2 cellular contexts compared by ENCODE assay signal in genomic region chr7:102993532-102994029, GRCh38.
TF ChIP-seq lines count a peak whose summit lies in the region.

No MANE protein-coding gene starts in this region.

TF ChIP-seq in HepG2, 621 proteins besides CTCF, POLR2A, EP300 and RAD21:
- no peak for TF ChIP-seq PRDM10 (CRISPR knock-in tag; IDR thresholded peaks at IDR 0.05; ENCODE audit: low read depth)
- TF ChIP-seq HNRNPK (IDR thresholded peaks at IDR 0.05; ENCODE audit: low read depth, low read length, poor library complexity, severe bottlenecking), result no peak
- TF ChIP-seq ZNF256 (CRISPR knock-in tag; conservative IDR thresholded peaks at IDR 0.05), result no peak
- no peak for TF ChIP-seq ZNF737 (CRISPR knock-in tag; IDR thresholded peaks at IDR 0.05; ENCODE audit: borderline replicate concordance)
- no peak for TF ChIP-seq ZNF235 (CRISPR knock-in tag; IDR thresholded peaks at IDR 0.05; ENCODE audit: borderline replicate concordance)
- TF ChIP-seq ZMYM2 (CRISPR knock-in tag; IDR thresholded peaks at IDR 0.05), result no peak
- TF ChIP-seq ZNF343 (CRISPR knock-in tag; IDR thresholded peaks at IDR 0.05), result no peak
- no peak for TF ChIP-seq ZNF253 (CRISPR knock-in tag; IDR thresholded peaks at IDR 0.05; ENCODE audit: borderline replicate concordance)
- TF ChIP-seq CENPBD1 (CRISPR knock-in tag; IDR thresholded peaks at IDR 0.05; ENCODE audit: borderline replicate concordance, low read depth), result no peak
- TF ChIP-seq ZNF616 (CRISPR knock-in tag; IDR thresholded peaks at IDR 0.05; ENCODE audit: low read depth), result no peak
- no peak for TF ChIP-seq FOXA1 (IDR thresholded peaks at IDR 0.05)
- TF ChIP-seq FOXA1 (CRISPR knock-in tag; IDR thresholded peaks at IDR 0.05), result no peak
- no peak for TF ChIP-seq CREBL2 (CRISPR knock-in tag; IDR thresholded peaks at IDR 0.05; ENCODE audit: borderline replicate concordance)

TF ChIP-seq in K562, 482 proteins besides CTCF, POLR2A, EP300 and RAD21 (continued from another document):
- peak; percentile 47; the same call in 1 of the 2 replicates for TF ChIP-seq DDX20 (tag; IDR thresholded peaks at IDR 0.05; ENCODE audit: low read depth)
- 0 out of 4 replicates have a peak, but pooled peaks of 1 of the 2 experiments have one; percentile 17 for TF ChIP-seq ZNF639 (CRISPR knock-in tag; conservative IDR thresholded peaks at IDR 0.05 in 1 of 2, IDR thresholded peaks at IDR 0.05 in 1 of 2)
- peak; percentile 66; the same call in 1 of the 2 replicates for TF ChIP-seq ZNF384 (IDR thresholded peaks at IDR 0.05; ENCODE audit: low read depth, low read length)
- TF ChIP-seq MECOM (CRISPR knock-in tag; IDR thresholded peaks at IDR 0.05), result 0 out of 2 replicates have a peak, but pooled peaks have one; percentile 5
- TF ChIP-seq GTF2E2 (tag; IDR thresholded peaks at IDR 0.05), result 0 out of 2 replicates have a peak, but pooled peaks have one; percentile 40
- 0 out of 2 replicates have a peak, but pooled peaks have one; percentile 31 for TF ChIP-seq PTRF (tag; IDR thresholded peaks at IDR 0.05)
- peak; percentile 37 for TF ChIP-seq ASH1L (IDR thresholded peaks at IDR 0.05; ENCODE audit: borderline replicate concordance, low read depth, partially characterized antibody)
- TF ChIP-seq ILK (tag; IDR thresholded peaks at IDR 0.05; ENCODE audit: borderline replicate concordance, low read depth), result no peak
- peak; percentile 8; the same call in 1 of the 2 replicates for TF ChIP-seq ZNF316 (IDR thresholded peaks at IDR 0.05)
- TF ChIP-seq ATF1 (CRISPR knock-in tag; IDR thresholded peaks at IDR 0.05), result no peak
- no peak for TF ChIP-seq ATF1 (tag; IDR thresholded peaks at IDR 0.05)
- TF ChIP-seq KLF6 (CRISPR knock-in tag; IDR thresholded peaks at IDR 0.05; ENCODE audit: borderline replicate concordance), result 0 out of 2 replicates have a peak, but pooled peaks have one; percentile 28
- no peak for TF ChIP-seq CAMTA2 (CRISPR knock-in tag; conservative IDR thresholded peaks at IDR 0.05)
- TF ChIP-seq ZBTB40 (IDR thresholded peaks at IDR 0.05), result peak; percentile 47; the same call in 1 of the 2 replicates
- no peak for TF ChIP-seq ZBTB40 (CRISPR knock-in tag; IDR thresholded peaks at IDR 0.05)
- peak; percentile 12 for TF ChIP-seq HMBOX1 (IDR thresholded peaks at IDR 0.05)
- TF ChIP-seq MIER1 (IDR thresholded peaks at IDR 0.05; ENCODE audit: low read depth), result peak; percentile 40; the same call in 1 of the 2 replicates
- no peak for TF ChIP-seq SETDB1 (IDR thresholded peaks at IDR 0.05; ENCODE audit: low read length)
- no peak for TF ChIP-seq NFE2L1 (tag; IDR thresholded peaks at IDR 0.05; ENCODE audit: borderline replicate concordance, low read depth)
- TF ChIP-seq NCOA1 (IDR thresholded peaks at IDR 0.05; ENCODE audit: low read depth), result no peak
- 0 out of 4 replicates have a peak, but pooled peaks of 1 of the 2 experiments have one; percentile 59 for TF ChIP-seq MLLT1 (IDR thresholded peaks at IDR 0.05)
